ENCODE assay signal across 1 cellular context in the genomic region with DNA sequence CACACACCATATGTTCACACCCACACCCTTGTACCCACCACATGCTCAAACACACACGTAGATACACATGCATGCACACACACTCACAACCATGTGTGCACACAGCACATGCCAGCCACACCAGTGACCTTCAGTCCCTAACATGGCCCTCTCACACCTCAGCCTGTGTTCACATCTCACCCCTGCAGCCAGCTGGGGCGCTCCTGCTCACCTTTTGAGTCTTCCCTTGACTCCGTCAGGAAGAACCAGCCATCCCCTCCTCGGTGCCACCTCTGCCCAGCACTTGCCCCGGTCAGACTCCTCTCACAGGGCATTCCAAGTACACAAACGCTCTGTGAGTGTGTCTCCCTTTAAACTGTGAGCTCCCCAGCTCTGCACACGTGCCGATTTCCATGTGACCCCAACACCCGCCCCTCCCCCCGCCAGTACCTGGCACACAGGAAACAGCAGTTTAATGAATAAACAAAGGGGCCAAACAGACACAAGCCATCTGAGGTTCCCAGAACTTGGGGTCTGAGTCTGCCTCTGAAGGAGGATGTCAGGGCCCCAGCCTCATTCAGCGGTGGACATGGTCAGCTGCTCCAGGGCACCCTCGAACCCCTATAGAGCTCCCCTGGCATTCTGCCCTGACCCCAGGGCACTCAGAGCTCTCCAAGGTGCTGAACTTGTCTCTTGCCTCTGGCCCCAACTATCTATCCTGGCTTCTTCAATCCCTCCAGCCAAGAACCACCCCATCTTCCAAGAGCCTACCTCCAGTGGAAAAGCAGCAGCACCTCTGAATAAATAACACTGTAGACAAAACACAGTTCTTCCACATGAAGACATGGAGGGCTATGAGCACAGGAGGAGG.
TF ChIP-seq lines count a peak whose summit lies in the region.

No MANE protein-coding gene starts in this region.

TF ChIP-seq in HepG2, 621 proteins besides CTCF, POLR2A, EP300 and RAD21 (continued from another document and continues in another):
- TF ChIP-seq, protein P1, sequence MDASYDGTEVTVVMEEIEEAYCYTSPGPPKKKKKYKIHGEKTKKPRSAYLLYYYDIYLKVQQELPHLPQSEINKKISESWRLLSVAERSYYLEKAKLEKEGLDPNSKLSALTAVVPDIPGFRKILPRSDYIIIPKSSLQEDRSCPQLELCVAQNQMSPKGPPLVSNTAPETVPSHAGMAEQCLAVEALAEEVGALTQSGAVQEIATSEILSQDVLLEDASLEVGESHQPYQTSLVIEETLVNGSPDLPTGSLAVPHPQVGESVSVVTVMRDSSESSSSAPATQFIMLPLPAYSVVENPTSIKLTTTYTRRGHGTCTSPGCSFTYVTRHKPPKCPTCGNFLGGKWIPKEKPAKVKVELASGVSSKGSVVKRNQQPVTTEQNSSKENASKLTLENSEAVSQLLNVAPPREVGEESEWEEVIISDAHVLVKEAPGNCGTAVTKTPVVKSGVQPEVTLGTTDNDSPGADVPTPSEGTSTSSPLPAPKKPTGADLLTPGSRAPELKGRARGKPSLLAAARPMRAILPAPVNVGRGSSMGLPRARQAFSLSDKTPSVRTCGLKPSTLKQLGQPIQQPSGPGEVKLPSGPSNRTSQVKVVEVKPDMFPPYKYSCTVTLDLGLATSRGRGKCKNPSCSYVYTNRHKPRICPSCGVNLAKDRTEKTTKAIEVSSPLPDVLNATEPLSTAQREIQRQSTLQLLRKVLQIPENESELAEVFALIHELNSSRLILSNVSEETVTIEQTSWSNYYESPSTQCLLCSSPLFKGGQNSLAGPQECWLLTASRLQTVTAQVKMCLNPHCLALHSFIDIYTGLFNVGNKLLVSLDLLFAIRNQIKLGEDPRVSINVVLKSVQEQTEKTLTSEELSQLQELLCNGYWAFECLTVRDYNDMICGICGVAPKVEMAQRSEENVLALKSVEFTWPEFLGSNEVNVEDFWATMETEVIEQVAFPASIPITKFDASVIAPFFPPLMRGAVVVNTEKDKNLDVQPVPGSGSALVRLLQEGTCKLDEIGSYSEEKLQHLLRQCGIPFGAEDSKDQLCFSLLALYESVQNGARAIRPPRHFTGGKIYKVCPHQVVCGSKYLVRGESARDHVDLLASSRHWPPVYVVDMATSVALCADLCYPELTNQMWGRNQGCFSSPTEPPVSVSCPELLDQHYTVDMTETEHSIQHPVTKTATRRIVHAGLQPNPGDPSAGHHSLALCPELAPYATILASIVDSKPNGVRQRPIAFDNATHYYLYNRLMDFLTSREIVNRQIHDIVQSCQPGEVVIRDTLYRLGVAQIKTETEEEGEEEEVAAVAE (CRISPR knock-in tag; IDR thresholded peaks at IDR 0.05; ENCODE audit: borderline replicate concordance): 0 out of 2 replicates have a peak, but pooled peaks have one; percentile 44
- TF ChIP-seq MIER2 (CRISPR knock-in tag; IDR thresholded peaks at IDR 0.05): peak; percentile 97
- no peak for TF ChIP-seq CBX1 (IDR thresholded peaks at IDR 0.05; ENCODE audit: low read depth)
- TF ChIP-seq, protein P2, sequence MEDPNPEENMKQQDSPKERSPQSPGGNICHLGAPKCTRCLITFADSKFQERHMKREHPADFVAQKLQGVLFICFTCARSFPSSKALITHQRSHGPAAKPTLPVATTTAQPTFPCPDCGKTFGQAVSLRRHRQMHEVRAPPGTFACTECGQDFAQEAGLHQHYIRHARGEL (CRISPR knock-in tag; IDR thresholded peaks at IDR 0.05): no peak
- TF ChIP-seq XBP1 (CRISPR knock-in tag; IDR thresholded peaks at IDR 0.05): peak; percentile 79
- TF ChIP-seq RARA (CRISPR knock-in tag; IDR thresholded peaks at IDR 0.05): peak; percentile 74
- TF ChIP-seq, protein P3, sequence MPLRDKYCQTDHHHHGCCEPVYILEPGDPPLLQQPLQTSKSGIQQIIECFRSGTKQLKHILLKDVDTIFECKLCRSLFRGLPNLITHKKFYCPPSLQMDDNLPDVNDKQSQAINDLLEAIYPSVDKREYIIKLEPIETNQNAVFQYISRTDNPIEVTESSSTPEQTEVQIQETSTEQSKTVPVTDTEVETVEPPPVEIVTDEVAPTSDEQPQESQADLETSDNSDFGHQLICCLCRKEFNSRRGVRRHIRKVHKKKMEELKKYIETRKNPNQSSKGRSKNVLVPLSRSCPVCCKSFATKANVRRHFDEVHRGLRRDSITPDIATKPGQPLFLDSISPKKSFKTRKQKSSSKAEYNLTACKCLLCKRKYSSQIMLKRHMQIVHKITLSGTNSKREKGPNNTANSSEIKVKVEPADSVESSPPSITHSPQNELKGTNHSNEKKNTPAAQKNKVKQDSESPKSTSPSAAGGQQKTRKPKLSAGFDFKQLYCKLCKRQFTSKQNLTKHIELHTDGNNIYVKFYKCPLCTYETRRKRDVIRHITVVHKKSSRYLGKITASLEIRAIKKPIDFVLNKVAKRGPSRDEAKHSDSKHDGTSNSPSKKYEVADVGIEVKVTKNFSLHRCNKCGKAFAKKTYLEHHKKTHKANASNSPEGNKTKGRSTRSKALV (CRISPR knock-in tag; IDR thresholded peaks at IDR 0.05): no peak
- TF ChIP-seq ZSCAN12 (CRISPR knock-in tag; IDR thresholded peaks at IDR 0.05): peak; percentile 89
- peak; percentile 77; the same call in 1 of the 2 replicates for TF ChIP-seq SATB2 (CRISPR knock-in tag; IDR thresholded peaks at IDR 0.05)
- TF ChIP-seq, protein P4, sequence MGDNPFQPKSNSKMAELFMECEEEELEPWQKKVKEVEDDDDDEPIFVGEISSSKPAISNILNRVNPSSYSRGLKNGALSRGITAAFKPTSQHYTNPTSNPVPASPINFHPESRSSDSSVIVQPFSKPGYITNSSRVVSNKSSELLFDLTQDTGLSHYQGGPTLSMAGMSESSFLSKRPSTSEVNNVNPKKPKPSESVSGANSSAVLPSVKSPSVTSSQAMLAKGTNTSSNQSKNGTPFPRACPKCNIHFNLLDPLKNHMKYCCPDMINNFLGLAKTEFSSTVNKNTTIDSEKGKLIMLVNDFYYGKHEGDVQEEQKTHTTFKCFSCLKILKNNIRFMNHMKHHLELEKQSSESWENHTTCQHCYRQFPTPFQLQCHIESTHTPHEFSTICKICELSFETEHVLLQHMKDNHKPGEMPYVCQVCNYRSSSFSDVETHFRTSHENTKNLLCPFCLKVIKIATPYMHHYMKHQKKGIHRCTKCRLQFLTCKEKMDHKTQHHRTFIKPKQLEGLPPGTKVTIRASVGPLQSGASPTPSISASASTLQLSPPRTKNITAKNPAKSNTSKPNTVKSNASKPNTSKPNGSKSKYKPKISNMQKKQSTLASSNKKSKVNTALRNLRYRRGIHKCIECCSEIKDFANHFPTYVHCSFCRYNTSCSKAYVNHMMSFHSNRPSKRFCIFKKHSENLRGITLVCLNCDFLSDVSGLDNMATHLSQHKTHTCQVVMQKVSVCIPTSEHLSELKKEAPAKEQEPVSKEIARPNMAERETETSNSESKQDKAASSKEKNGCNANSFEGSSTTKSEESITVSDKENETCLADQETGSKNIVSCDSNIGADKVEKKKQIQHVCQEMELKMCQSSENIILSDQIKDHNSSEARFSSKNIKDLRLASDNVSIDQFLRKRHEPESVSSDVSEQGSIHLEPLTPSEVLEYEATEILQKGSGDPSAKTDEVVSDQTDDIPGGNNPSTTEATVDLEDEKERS (CRISPR knock-in tag; IDR thresholded peaks at IDR 0.05): no peak
- peak; percentile 37; the same call in 1 of the 2 replicates for TF ChIP-seq FOXK1 (CRISPR knock-in tag; IDR thresholded peaks at IDR 0.05; ENCODE audit: borderline replicate concordance, low read depth)
- peak; percentile 62; the same call in 1 of the 2 replicates for TF ChIP-seq ZBTB20 (CRISPR knock-in tag; IDR thresholded peaks at IDR 0.05; ENCODE audit: borderline replicate concordance, low read depth)
- TF ChIP-seq, protein P5, sequence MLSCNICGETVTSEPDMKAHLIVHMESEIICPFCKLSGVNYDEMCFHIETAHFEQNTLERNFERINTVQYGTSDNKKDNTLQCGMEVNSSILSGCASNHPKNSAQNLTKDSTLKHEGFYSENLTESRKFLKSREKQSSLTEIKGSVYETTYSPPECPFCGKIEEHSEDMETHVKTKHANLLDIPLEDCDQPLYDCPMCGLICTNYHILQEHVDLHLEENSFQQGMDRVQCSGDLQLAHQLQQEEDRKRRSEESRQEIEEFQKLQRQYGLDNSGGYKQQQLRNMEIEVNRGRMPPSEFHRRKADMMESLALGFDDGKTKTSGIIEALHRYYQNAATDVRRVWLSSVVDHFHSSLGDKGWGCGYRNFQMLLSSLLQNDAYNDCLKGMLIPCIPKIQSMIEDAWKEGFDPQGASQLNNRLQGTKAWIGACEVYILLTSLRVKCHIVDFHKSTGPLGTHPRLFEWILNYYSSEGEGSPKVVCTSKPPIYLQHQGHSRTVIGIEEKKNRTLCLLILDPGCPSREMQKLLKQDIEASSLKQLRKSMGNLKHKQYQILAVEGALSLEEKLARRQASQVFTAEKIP (CRISPR knock-in tag; IDR thresholded peaks at IDR 0.05; ENCODE audit: borderline replicate concordance): no peak
- TF ChIP-seq ZNF12 (CRISPR knock-in tag; IDR thresholded peaks at IDR 0.05): peak; percentile 43; the same call in 1 of the 2 replicates
- TF ChIP-seq ATF7 (IDR thresholded peaks at IDR 0.05): no peak
- 0 out of 2 replicates have a peak, but pooled peaks have one; percentile 50 for TF ChIP-seq ATF7 (CRISPR knock-in tag; IDR thresholded peaks at IDR 0.05)
- no peak for TF ChIP-seq CBX5 (CRISPR knock-in tag; IDR thresholded peaks at IDR 0.05; ENCODE audit: borderline replicate concordance)
- no peak for TF ChIP-seq EED (CRISPR knock-in tag; IDR thresholded peaks at IDR 0.05)
- TF ChIP-seq ZC3H13 (CRISPR knock-in tag; IDR thresholded peaks at IDR 0.05): no peak
- TF ChIP-seq YEATS2 (CRISPR knock-in tag; IDR thresholded peaks at IDR 0.05; ENCODE audit: borderline replicate concordance): no peak
- no peak for TF ChIP-seq RCOR2 (CRISPR knock-in tag; IDR thresholded peaks at IDR 0.05)
- TF ChIP-seq, protein P6, sequence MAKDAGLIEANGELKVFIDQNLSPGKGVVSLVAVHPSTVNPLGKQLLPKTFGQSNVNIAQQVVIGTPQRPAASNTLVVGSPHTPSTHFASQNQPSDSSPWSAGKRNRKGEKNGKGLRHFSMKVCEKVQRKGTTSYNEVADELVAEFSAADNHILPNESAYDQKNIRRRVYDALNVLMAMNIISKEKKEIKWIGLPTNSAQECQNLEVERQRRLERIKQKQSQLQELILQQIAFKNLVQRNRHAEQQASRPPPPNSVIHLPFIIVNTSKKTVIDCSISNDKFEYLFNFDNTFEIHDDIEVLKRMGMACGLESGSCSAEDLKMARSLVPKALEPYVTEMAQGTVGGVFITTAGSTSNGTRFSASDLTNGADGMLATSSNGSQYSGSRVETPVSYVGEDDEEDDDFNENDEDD (CRISPR knock-in tag; IDR thresholded peaks at IDR 0.05; ENCODE audit: borderline replicate concordance): no peak
- TF ChIP-seq, protein P7, sequence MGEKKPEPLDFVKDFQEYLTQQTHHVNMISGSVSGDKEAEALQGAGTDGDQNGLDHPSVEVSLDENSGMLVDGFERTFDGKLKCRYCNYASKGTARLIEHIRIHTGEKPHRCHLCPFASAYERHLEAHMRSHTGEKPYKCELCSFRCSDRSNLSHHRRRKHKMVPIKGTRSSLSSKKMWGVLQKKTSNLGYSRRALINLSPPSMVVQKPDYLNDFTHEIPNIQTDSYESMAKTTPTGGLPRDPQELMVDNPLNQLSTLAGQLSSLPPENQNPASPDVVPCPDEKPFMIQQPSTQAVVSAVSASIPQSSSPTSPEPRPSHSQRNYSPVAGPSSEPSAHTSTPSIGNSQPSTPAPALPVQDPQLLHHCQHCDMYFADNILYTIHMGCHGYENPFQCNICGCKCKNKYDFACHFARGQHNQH (CRISPR knock-in tag; IDR thresholded peaks at IDR 0.05): peak; percentile 62; the same call in 1 of the 2 replicates
- TF ChIP-seq ZNF496 (CRISPR knock-in tag; IDR thresholded peaks at IDR 0.05; ENCODE audit: insufficient replicate concordance): no peak
- peak in 1 of 2 experiments; percentile 72; a peak in 2 of 4 replicates for TF ChIP-seq KLF16 (CRISPR knock-in tag; IDR thresholded peaks at IDR 0.05)
- TF ChIP-seq, protein P8, sequence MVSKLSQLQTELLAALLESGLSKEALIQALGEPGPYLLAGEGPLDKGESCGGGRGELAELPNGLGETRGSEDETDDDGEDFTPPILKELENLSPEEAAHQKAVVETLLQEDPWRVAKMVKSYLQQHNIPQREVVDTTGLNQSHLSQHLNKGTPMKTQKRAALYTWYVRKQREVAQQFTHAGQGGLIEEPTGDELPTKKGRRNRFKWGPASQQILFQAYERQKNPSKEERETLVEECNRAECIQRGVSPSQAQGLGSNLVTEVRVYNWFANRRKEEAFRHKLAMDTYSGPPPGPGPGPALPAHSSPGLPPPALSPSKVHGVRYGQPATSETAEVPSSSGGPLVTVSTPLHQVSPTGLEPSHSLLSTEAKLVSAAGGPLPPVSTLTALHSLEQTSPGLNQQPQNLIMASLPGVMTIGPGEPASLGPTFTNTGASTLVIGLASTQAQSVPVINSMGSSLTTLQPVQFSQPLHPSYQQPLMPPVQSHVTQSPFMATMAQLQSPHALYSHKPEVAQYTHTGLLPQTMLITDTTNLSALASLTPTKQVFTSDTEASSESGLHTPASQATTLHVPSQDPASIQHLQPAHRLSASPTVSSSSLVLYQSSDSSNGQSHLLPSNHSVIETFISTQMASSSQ (IDR thresholded peaks at IDR 0.05; ENCODE audit: low read depth): no peak
- TF ChIP-seq, protein P8 (CRISPR knock-in tag; IDR thresholded peaks at IDR 0.05; ENCODE audit: borderline replicate concordance): 0 out of 2 replicates have a peak, but pooled peaks have one; percentile 35
- TF ChIP-seq ZNF558 (CRISPR knock-in tag; IDR thresholded peaks at IDR 0.05; ENCODE audit: borderline replicate concordance): no peak
- peak; percentile 84; the same call in 1 of the 2 replicates for TF ChIP-seq MTF1 (CRISPR knock-in tag; IDR thresholded peaks at IDR 0.05)
- no peak for TF ChIP-seq SP2 (CRISPR knock-in tag; IDR thresholded peaks at IDR 0.05)
- TF ChIP-seq ZNF567 (CRISPR knock-in tag; IDR thresholded peaks at IDR 0.05; ENCODE audit: borderline replicate concordance): no peak
- TF ChIP-seq HNRNPUL1 (IDR thresholded peaks at IDR 0.05; ENCODE audit: low read depth, low read length): no peak
- no peak for TF ChIP-seq ZNF737 (CRISPR knock-in tag; IDR thresholded peaks at IDR 0.05; ENCODE audit: borderline replicate concordance)
- TF ChIP-seq ZNF713 (CRISPR knock-in tag; IDR thresholded peaks at IDR 0.05): no peak
- 0 out of 2 replicates have a peak, but pooled peaks have one; percentile 21 for TF ChIP-seq BCL6 (CRISPR knock-in tag; IDR thresholded peaks at IDR 0.05)
- TF ChIP-seq, protein P9, sequence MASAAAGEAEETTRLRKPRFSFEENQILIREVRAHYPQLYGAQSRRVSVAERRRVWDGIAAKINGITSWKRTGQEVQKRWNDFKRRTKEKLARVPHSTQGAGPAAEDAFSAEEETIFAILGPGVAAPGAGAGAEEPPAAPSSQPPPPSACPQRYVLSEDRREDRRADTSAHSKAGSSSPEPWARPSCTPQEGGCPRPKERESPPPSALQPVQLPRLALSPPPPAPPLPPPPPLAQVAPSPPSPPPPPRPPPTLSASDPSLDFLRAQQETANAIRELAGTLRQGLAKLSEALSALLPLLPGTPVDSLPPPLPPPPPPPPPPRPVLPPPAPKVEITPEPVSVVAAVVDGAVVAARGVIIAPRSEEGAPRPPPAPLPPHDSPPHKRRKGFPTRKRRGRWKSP (CRISPR knock-in tag; IDR thresholded peaks at IDR 0.05): 0 out of 2 replicates have a peak, but pooled peaks have one; percentile 55
- TF ChIP-seq ATF7-NPFF (CRISPR knock-in tag; IDR thresholded peaks at IDR 0.05; ENCODE audit: low read depth): no peak
